ENCODE assay signal across 23 cellular contexts in genomic region chr9:14216612-14217194, GRCh38.
"Had no signal": no experiment of that assay in that cellular context is flagged by ENCODE, and none has a peak within 500 bp of the region (broad histone marks: within the 10 kb centered on the region; RNA-seq: fewer than 3 reads in every experiment).

No MANE protein-coding gene starts in this region.

- H3K4me2 ChIP-seq: hepatocyte had no signal

- H3K4me3 Mint-ChIP-seq: activated B cell treated with CpG ODN at 0.5 μM for 24 hours; activated naive CD8-positive, alpha-beta T cell; activated T-cell treated with anti-CD3 and anti-CD28 coated beads, Interleukin-2, amount 50 U/mL, for 4 hours; immature natural killer cell; naive thymus-derived CD4-positive, alpha-beta T cell; neural crest cell had no signal

- DNase-seq: activated B cell treated with CpG ODN at 0.5 μM for 24 hours; activated CD4-positive, alpha-beta T cell treated with anti-CD3 and anti-CD28 coated beads for 4 hours; activated CD4-positive, alpha-beta T cell treated with anti-CD3 and anti-CD28 coated beads, Interleukin-2, amount 50 U/mL, for 48 hours; activated CD8-positive, alpha-beta memory T cell treated with anti-CD3 and anti-CD28 coated beads, Interleukin-2, amount 50 U/mL, for 48 hours; activated naive CD4-positive, alpha-beta T cell; activated T-cell treated with anti-CD3 and anti-CD28 coated beads, Interleukin-2, amount 50 U/mL, for 4 hours; foreskin keratinocyte; immature natural killer cell; kidney glomerular epithelial cell; left lung; naive thymus-derived CD4-positive, alpha-beta T cell; spleen; stimulated activated CD4-positive, alpha-beta T cell treated with anti-CD3 and anti-CD28 coated beads, Interleukin-4, amount 100 ng/mL, for 1 hour; stimulated activated naive CD4-positive, alpha-beta T cell; T-helper 1 cell; upper lobe of left lung had no signal

- H3K4me3 ChIP-seq: coronary artery, hepatocyte, left lung, lung, prostate gland, spleen, upper lobe of left lung had no signal

- H3K4me1 Mint-ChIP-seq: activated B cell treated with CpG ODN at 0.5 μM for 24 hours; immature natural killer cell; naive thymus-derived CD4-positive, alpha-beta T cell; neural crest cell had no signal

- H3K36me3 Mint-ChIP-seq: activated naive CD8-positive, alpha-beta T cell; immature natural killer cell; naive thymus-derived CD4-positive, alpha-beta T cell had no signal

- H2AFZ ChIP-seq: hepatocyte had no signal

- H3K36me3 ChIP-seq: left lung, prostate gland, spleen, upper lobe of left lung had no signal

- H3K9me3 ChIP-seq: left lung, prostate gland, spleen, upper lobe of left lung had no signal

- H3K27ac ChIP-seq: coronary artery, hepatocyte, prostate gland, spleen had no signal

- H3K9me3 Mint-ChIP-seq: activated B cell treated with CpG ODN at 0.5 μM for 24 hours; activated T-cell treated with anti-CD3 and anti-CD28 coated beads, Interleukin-2, amount 50 U/mL, for 4 hours; activated T-helper 2 cell treated with anti-CD3 and anti-CD28 coated beads, Interferon-gamma antibody, Interleukin-2, Interleukin-4, amounts not matched to agents 10 μg/mL and 5 μg/mL and 100 μg/mL, durations not matched to agents 14 hours and 24 hours and 36 hours; neural crest cell had no signal

- H3K27ac Mint-ChIP-seq: activated B cell treated with CpG ODN at 0.5 μM for 24 hours; activated naive CD8-positive, alpha-beta T cell; activated T-helper 2 cell treated with anti-CD3 and anti-CD28 coated beads, Interferon-gamma antibody, Interleukin-2, Interleukin-4, amounts not matched to agents 10 μg/mL and 5 μg/mL and 100 μg/mL, durations not matched to agents 14 hours and 24 hours and 36 hours; immature natural killer cell; naive thymus-derived CD4-positive, alpha-beta T cell had no signal

- H3K27me3 ChIP-seq: foreskin keratinocyte, hepatocyte, left lung, spleen, upper lobe of left lung had no signal

- ATAC-seq: activated T-cell treated with anti-CD3 and anti-CD28 coated beads, Interleukin-2, amount 50 U/mL, for 4 hours; foreskin keratinocyte; left lung; naive thymus-derived CD4-positive, alpha-beta T cell had no signal

- H3K27me3 Mint-ChIP-seq: activated B cell treated with CpG ODN at 0.5 μM for 24 hours; activated naive CD8-positive, alpha-beta T cell had no signal
